ENCODE assay signal across 34 cellular contexts in the genomic region with DNA sequence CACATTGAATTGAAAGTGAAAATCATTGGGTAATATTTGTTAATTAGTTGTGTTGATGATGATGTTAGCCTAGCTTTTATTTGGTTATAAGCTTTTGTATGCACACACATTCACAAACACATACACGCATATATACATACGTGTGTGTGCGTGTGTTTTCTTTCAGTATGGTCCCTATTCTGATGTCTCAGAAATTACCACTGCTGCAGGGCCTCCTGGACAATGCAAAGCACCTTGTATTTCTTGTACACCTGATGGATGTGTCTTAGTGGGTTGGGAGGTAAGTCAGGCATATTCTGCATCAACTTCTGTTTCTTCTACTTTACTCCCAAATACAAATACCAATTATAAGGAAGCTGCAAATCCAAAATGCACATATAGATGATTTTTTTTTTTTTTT.
"Had no signal": no experiment of that assay in that cellular context is flagged by ENCODE, and none has a peak within 500 bp of the region (broad histone marks: within the 10 kb centered on the region; RNA-seq: fewer than 3 reads in every experiment).

No MANE protein-coding gene starts in this region.

- ATAC-seq: activated naive CD4-positive, alpha-beta T cell treated with anti-CD3 and anti-CD28 coated beads, Interleukin-2, amount 50 U/mL, for 72 hours; activated naive CD8-positive, alpha-beta T cell treated with anti-CD3 and anti-CD28 coated beads, Interleukin-2, amount 50 U/mL, for 24 hours; activated T-cell treated with anti-CD3 and anti-CD28 coated beads, Interleukin-2, amount 50 U/mL, for 4 hours; activated T-cell treated with anti-CD3 and anti-CD28 coated beads, Interleukin-2, amount 50 U/mL, for 72 hours; activated T-helper 17 cell treated with anti-CD3 and anti-CD28 coated beads, Interleukin-2, amount 50 U/mL, for 72 hours; body of pancreas had no signal

- H3K27me3 ChIP-seq: adrenal gland, ascending aorta, body of pancreas, brain microvascular endothelial cell, breast epithelium, cardiac muscle cell had no signal

- FAIRE-seq: astrocyte, bronchial epithelial cell had no signal

- H3K4me1 ChIP-seq: ascending aorta, body of pancreas, breast epithelium had no signal

- H3K36me3 ChIP-seq: breast epithelium had no signal

- DNase-seq: activated effector memory CD4-positive, alpha-beta T cell treated with anti-CD3 and anti-CD28 coated beads, Interleukin-2, amount 50 U/mL, for 16 hours; activated effector memory CD4-positive, alpha-beta T cell treated with Interleukin-2 at 50 U/mL for 16 hours; activated gamma-delta T cell; activated gamma-delta T cell treated with Interleukin-2 at 50 U/mL for 16 hours; activated naive CD4-positive, alpha-beta T cell; activated naive CD4-positive, alpha-beta T cell treated with anti-CD3 and anti-CD28 coated beads for 36 hours; activated naive CD4-positive, alpha-beta T cell treated with anti-CD3 and anti-CD28 coated beads, Interleukin-2, amount 10 ng/mL, durations not matched to agents 7 days and 5 days; activated naive CD4-positive, alpha-beta T cell treated with anti-CD3 and anti-CD28 coated beads, Interleukin-2, amount 50 U/mL, for 16 hours; activated naive CD4-positive, alpha-beta T cell treated with Interleukin-2 at 50 U/mL for 16 hours; activated naive CD8-positive, alpha-beta T cell treated with anti-CD3 and anti-CD28 coated beads for 36 hours; activated naive CD8-positive, alpha-beta T cell treated with anti-CD3 and anti-CD28 coated beads, Interleukin-2, amount 10 ng/mL, durations not matched to agents 7 days and 5 days; activated naive CD8-positive, alpha-beta T cell treated with anti-CD3 and anti-CD28 coated beads, Interleukin-2, amount 50 U/mL, for 24 hours; activated T-cell treated with anti-CD3 and anti-CD28 coated beads, Interleukin-2, amount 50 U/mL, for 1 hour; activated T-cell treated with anti-CD3 and anti-CD28 coated beads, Interleukin-2, amount 50 U/mL, for 24 hours; activated T-cell treated with anti-CD3 and anti-CD28 coated beads, Interleukin-2, amount 50 U/mL, for 4 hours; activated T-cell treated with anti-CD3 and anti-CD28 coated beads, Interleukin-2, amount 50 U/mL, for 48 hours; activated T-cell treated with anti-CD3 and anti-CD28 coated beads, Interleukin-2, amount 50 U/mL, for 72 hours; adrenal gland; amniotic stem cell; amygdala; anterior cingulate cortex; aorta; body of pancreas; brain microvascular endothelial cell; caudate nucleus; central memory CD4-positive, alpha-beta T cell; cerebellar nuclear complex had no signal

- H3K4me3 ChIP-seq: adrenal gland, ascending aorta, body of pancreas, breast epithelium, cardiac muscle cell had no signal

- H3K27ac ChIP-seq: adrenal gland, ascending aorta, body of pancreas, brain microvascular endothelial cell, breast epithelium, cardiac muscle cell had no signal

- H3K9me3 ChIP-seq: adrenal gland, ascending aorta, body of pancreas, breast epithelium had no signal
